ENCODE assay signal across 8 cellular contexts in genomic region chr1:245156736-245157505, GRCh38. TPM values are rescaled to one million over a fixed set of nuclear protein-coding genes. Genes with fewer than 3 reads are reported as not detected.
A peak's percentile ranks its signal among the peaks of the same experiment; 100 is the strongest.
DNase-seq lines count a peak whose midpoint lies in the region; ATAC-seq and TF ChIP-seq lines count a peak whose summit lies in the region.

No MANE protein-coding gene starts in this region.

- no CpG with 5 or more reads among the region's 44 CpGs for WGBS in trophoblast cell (ENCODE audit: extremely low coverage, insufficient coverage, insufficient read length)

- CTCF ChIA-PET in Caco-2 (lab: Charles Lee) = interaction anchor here (0.5 to 2.6 kb wide), 27 partner anchors 11 to 1760 kb away, joined by 3 to 15 read pairs (median 4); no protein-coding TSS in a partner anchor

- peak overlapping the region; percentile 85 for H2AFZ ChIP-seq in trophoblast cell (ENCODE audit: insufficient read depth, low read length, poor library complexity)

- peaks cover 29% of the 10 kb centered on the region for H3K79me2 ChIP-seq in trophoblast cell (ENCODE audit: control insufficient read depth, insufficient read depth, low read length, poor library complexity)

- H3K27me3 ChIP-seq in Caco-2 (replicated peaks; ENCODE audit: control insufficient read depth, insufficient read depth, low read length) = no peaks in the 10 kb centered on the region; the same call in none of the 2 replicates
- peaks cover 2% of the 10 kb centered on the region for H3K27me3 ChIP-seq in trophoblast cell (ENCODE audit: insufficient read depth, low read length)

- no peak overlapping the region for H3K23ac ChIP-seq in trophoblast cell (ENCODE audit: low read length)

- H3K9me3 Mint-ChIP-seq in Caco-2 (ENCODE audit: unreplicated experiment) = no peaks in the 10 kb centered on the region

- H3K4me1 Mint-ChIP-seq in Caco-2 (ENCODE audit: low read depth, unreplicated experiment) = no peaks in the 10 kb centered on the region

- peak overlapping the region; percentile 64 for H4K12ac ChIP-seq in trophoblast cell (ENCODE audit: low read depth, low read length)

- H3K36me3 ChIP-seq in Caco-2 (ENCODE audit: control insufficient read depth, insufficient read depth, low read length) (no peaks in the 10 kb centered on the region), trophoblast cell (ENCODE audit: control insufficient read depth in 1 of 2, insufficient read depth in 2 of 2, low read length in 2 of 2) (peaks cover 0 to 8% of the 10 kb centered on the region in 2 experiments)

- TF ChIP-seq CTCF in Caco-2 (IDR thresholded peaks at IDR 0.05; ENCODE audit: insufficient read depth in 1 of 2, low read depth in 1 of 2, low read length in 1 of 2, severe bottlenecking in 1 of 2, unreplicated experiment in 1 of 2) = no peak
- TF ChIP-seq CTCF in fibroblast of pulmonary artery (IDR thresholded peaks at IDR 0.05; ENCODE audit: low read length, missing control alignments) = no peak

- POLR2A ChIA-PET in Caco-2 (lab: Charles Lee) = interaction anchor here (0.5 to 0.7 kb wide), 5 partner anchors 48 to 775 kb away, joined by 3 to 11 read pairs (median 4); no protein-coding TSS in a partner anchor

- H3K9me3 ChIP-seq in Caco-2 = no peaks in the 10 kb centered on the region
- H3K9me3 ChIP-seq in trophoblast cell (ENCODE audit: insufficient read depth, low read depth, low read length) = no peaks in the 10 kb centered on the region

- H3K4ac ChIP-seq in trophoblast cell (ENCODE audit: low read depth, low read length) = peak overlapping the region; percentile 88

- H3K27ac ChIP-seq in trophoblast cell (ENCODE audit: low read depth, low read length) = peak overlapping the region; percentile 57

- peak overlapping the region; percentile 87 for H3K27ac Mint-ChIP-seq in Caco-2 (ENCODE audit: unreplicated experiment)

- DNase-seq in Caco-2 = peak; percentile 72 to 81
- DNase-seq in SW480 (ENCODE audit: low spot score) = peak; percentile 62
- peak; percentile 29 for DNase-seq in fibroblast of pulmonary artery (ENCODE audit: low read depth)
- DNase-seq in trophoblast cell = peak; percentile 60 to 74
- no peak for DNase-seq in SKM-1 treated with dmso at 0.1 percent for 144 hours (lab: John Stamatoyannopoulos, UW; ENCODE audit: unreplicated experiment)

- H3K4me3 ChIP-seq in Caco-2 (ENCODE audit: low read depth, low read length) (peak overlapping the region; percentile 63), fibroblast of pulmonary artery (replicated peaks; ENCODE audit: low read depth, low read length) (peak overlapping the region; percentile 81), trophoblast cell (ENCODE audit: low read depth, low read length) (peak overlapping the region; percentile 89)

- peak overlapping the region; percentile 88 for H2BK120ac ChIP-seq in trophoblast cell (ENCODE audit: insufficient read depth, low read length, poor library complexity)

- H2AK5ac ChIP-seq in trophoblast cell (ENCODE audit: low read length) = peak overlapping the region; percentile 32

- H3K36me3 Mint-ChIP-seq in Caco-2 (ENCODE audit: insufficient read depth, unreplicated experiment) = no peaks in the 10 kb centered on the region

- H2BK12ac ChIP-seq in trophoblast cell (ENCODE audit: low read length) = peak overlapping the region; percentile 35

- H3K9ac ChIP-seq in trophoblast cell (ENCODE audit: low read length) = peak overlapping the region; percentile 85

- peak overlapping the region; percentile 94 for H3K18ac ChIP-seq in trophoblast cell (ENCODE audit: low read length)

- H3K4me2 ChIP-seq in trophoblast cell (ENCODE audit: low read length) = peak overlapping the region; percentile 80

- H3K79me1 ChIP-seq in trophoblast cell (ENCODE audit: low read length) = peaks cover 32% of the 10 kb centered on the region

- no TSS peak for BruUV-seq in Caco-2 (replicated peaks; lab: Mats Ljungman, UMichigan)

- peak overlapping the region; percentile 96 for H4K91ac ChIP-seq in trophoblast cell (ENCODE audit: low read depth, low read length)

- H3K4me3 Mint-ChIP-seq in Caco-2 (ENCODE audit: unreplicated experiment) = peak overlapping the region; percentile 97

- intact Hi-C loops in Caco-2 (cut with micrococcal nuclease; ENCODE audit: unreplicated experiment) = loop anchor here (1.0 to 10.0 kb wide), 11 partner anchors 105 to 698 kb away; no protein-coding TSS in a partner anchor

- peak overlapping the region; percentile 83 for H2BK5ac ChIP-seq in trophoblast cell (ENCODE audit: low read depth, low read length, poor library complexity)

- peak overlapping the region; percentile 86 for H4K8ac ChIP-seq in trophoblast cell (ENCODE audit: low read depth, low read length)

- H3K27me3 Mint-ChIP-seq in Caco-2 (ENCODE audit: insufficient read depth, unreplicated experiment) = peaks cover 2% of the 10 kb centered on the region

- H3K14ac ChIP-seq in trophoblast cell (ENCODE audit: low read length) = peak overlapping the region; percentile 91

- peaks cover 8% of the 10 kb centered on the region for H3K4me1 ChIP-seq in Caco-2
- peaks cover 3 to 21% of the 10 kb centered on the region in 2 experiments for H3K4me1 ChIP-seq in trophoblast cell (ENCODE audit: control insufficient read depth in 1 of 2, insufficient read depth in 2 of 2, low read length in 2 of 2)

- ATAC-seq in HG02870 (IDR thresholded peaks at IDR 0.05; ENCODE audit: unreplicated experiment) (peak; percentile 4), HG02884 (IDR thresholded peaks at IDR 0.05; ENCODE audit: unreplicated experiment) (no peak), GM18519 (IDR thresholded peaks at IDR 0.05; ENCODE audit: low FRiP score, unreplicated experiment) (no peak)

RNA-seq across cellular contexts. Expression of gene KIF26B, which starts 2.1 kb away (rescaled TPM):
- total RNA-seq in Caco-2 (2022) = 4.9 and 6.2 TPM in 2 replicates
- polyA plus RNA-seq in trophoblast cell (2013) = 17.8 and 18.1 TPM in 2 replicates
